Comparison of ENCODE assay signal across 8 cellular contexts in genomic region chr17:50919321-50920040, GRCh38. TPM values are rescaled to one million over a fixed set of nuclear protein-coding genes. Genes with fewer than 3 reads are reported as not detected.
DNase-seq lines count a peak whose midpoint lies in the region; ATAC-seq and TF ChIP-seq lines count a peak whose summit lies in the region.

No MANE protein-coding gene starts in this region.

- DNase-seq in ACHN (peak; percentile 88), NCI-H2107 treated with DMSO at 0.1 percent for 48 hours (lab: John Stamatoyannopoulos, UW; ENCODE audit: unreplicated experiment) (peak; percentile 75), cardiac fibroblast (ENCODE audit: low read depth in 2 of 2) (peak; percentile 70 to 91), iPS-NIHi11 (ENCODE audit: low spot score) (peak; percentile 95)
- peak; percentile 66 for DNase-seq in activated CD4-positive, CD25-positive, alpha-beta regulatory T cell treated with anti-CD3 and anti-CD28 coated beads, Interleukin-2, amount 50 U/mL, for 72 hours

- no peaks in the 10 kb centered on the region for H3K9me3 ChIP-seq in skeletal muscle satellite cell (replicated peaks; ENCODE audit: low read length)

- no peaks in the 10 kb centered on the region for H3K36me3 ChIP-seq in skeletal muscle satellite cell (ENCODE audit: insufficient read depth, low read length)

- H3K9ac ChIP-seq in skeletal muscle satellite cell (ENCODE audit: low read depth, low read length) = peak overlapping the region; percentile 29

- peak; percentile 46 for ATAC-seq in GM21529 (IDR thresholded peaks at IDR 0.05; ENCODE audit: unreplicated experiment)
- no peak for ATAC-seq in GM21390 (IDR thresholded peaks at IDR 0.05; ENCODE audit: unreplicated experiment)

- no peaks in the 10 kb centered on the region for H3K27me3 ChIP-seq in skeletal muscle satellite cell (ENCODE audit: control insufficient read depth, insufficient read depth, low read length)

- TF ChIP-seq CTCF in cardiac fibroblast (IDR thresholded peaks at IDR 0.05; ENCODE audit: low read depth, low read length) = no peak

- H3K4me3 ChIP-seq in cardiac fibroblast (replicated peaks in 1 of 2; ENCODE audit: low read depth in 2 of 2, low read length in 2 of 2) (no peak overlapping the region), skeletal muscle satellite cell (ENCODE audit: low read length) (no peak overlapping the region)

- peaks cover 29% of the 10 kb centered on the region for H3K4me1 ChIP-seq in skeletal muscle satellite cell (ENCODE audit: control insufficient read depth, insufficient read depth, low read length)

- H3K4me2 ChIP-seq in skeletal muscle satellite cell (ENCODE audit: low read length) = peak overlapping the region; percentile 1

- in situ Hi-C loops in ACHN (cut with HindIII; ENCODE audit: low pct_ligation_motif_present, low pct_unique_long_range_greater_than_20kb, low sequenced_read_pairs) = no loop called here

RNA-seq across cellular contexts. Expression of gene TOB1, which starts 53.3 kb away (rescaled TPM):
- total RNA-seq in skeletal muscle satellite cell (2012; rRNA removed) = 4.6 and 6.3 TPM in 2 replicates
